Comparison of ENCODE assay signal across 1 cellular context in genomic region chr13:24541476-24542352, GRCh38.
TF ChIP-seq lines count a peak whose summit lies in the region.

No MANE protein-coding gene starts in this region.

TF ChIP-seq in GM23338, 12 proteins besides CTCF, POLR2A, EP300 and RAD21:
- TF ChIP-seq CREB1 (CRISPR knock-in tag; IDR thresholded peaks at IDR 0.05; ENCODE audit: low read depth): 0 out of 2 replicates have a peak, but pooled peaks have one; percentile 24
TF ChIP-seq in GM23338: peak in this region for 1; not testable (repeated sequence) for 11.
